Comparison of ENCODE assay signal across 8 cellular contexts in genomic region chr10:110530131-110530831, GRCh38. TPM values are rescaled to one million over a fixed set of nuclear protein-coding genes. Genes with fewer than 3 reads are reported as not detected.
DNase-seq lines count a peak whose midpoint lies in the region; ATAC-seq lines count a peak whose summit lies in the region.

No MANE protein-coding gene starts in this region.

- H3K4me1 ChIP-seq in skeletal muscle satellite cell (ENCODE audit: control insufficient read depth, insufficient read depth, low read length), result peaks cover 56% of the 10 kb centered on the region

- DNase-seq in Right ventricle myocardium inferior (ENCODE audit: missing footprints) (peak; percentile 78), cardiac septum (ENCODE audit: low spot score) (no peak), left cardiac atrium (peak; percentile 76), NCI-H2029 (lab: John Stamatoyannopoulos, UW) (no peak), NOMO-1 treated with DMSO at 0.1 percent for 48 hours (lab: John Stamatoyannopoulos, UW; ENCODE audit: unreplicated experiment) (no peak)
- DNase-seq in activated T-helper 1 cell treated with anti-CD3 and anti-CD28 coated beads, Interleukin-12 subunit alpha, Interleukin-12 subunit beta, Interleukin-2, Interleukin-4 antibody, amounts not matched to agents 30 ng/mL and 10 ng/mL and 1 ng/mL, durations not matched to agents 14 hours and 24 hours and 36 hours (ENCODE audit: low spot score), result no peak

- H3K27ac Mint-ChIP-seq in activated T-helper 1 cell treated with anti-CD3 and anti-CD28 coated beads, Interleukin-12 subunit alpha, Interleukin-12 subunit beta, Interleukin-2, Interleukin-4 antibody, amounts not matched to agents 30 ng/mL and 10 ng/mL and 1 ng/mL, durations not matched to agents 14 hours and 24 hours and 36 hours, result no peak overlapping the region

- intact Hi-C loops in Right ventricle myocardium inferior (cut with DNase I) (loop anchor here (10.0 kb wide), 1 partner anchor 395 kb away; no protein-coding TSS in a partner anchor), cardiac septum (cut with DNase I) (no loop called here), left cardiac atrium (cut with DNase I) (no loop called here)
- intact Hi-C loops in activated T-helper 1 cell treated with anti-CD3 and anti-CD28 coated beads, Interleukin-12 subunit alpha, Interleukin-12 subunit beta, Interleukin-2, Interleukin-4 antibody, amounts not matched to agents 30 ng/mL and 10 ng/mL and 1 ng/mL, durations not matched to agents 14 hours and 24 hours and 36 hours (cut with micrococcal nuclease), result no loop called here

- peak overlapping the region; percentile 74 for H3K4me2 ChIP-seq in skeletal muscle satellite cell (ENCODE audit: low read length)

- peak overlapping the region; percentile 48 for H3K4me3 ChIP-seq in skeletal muscle satellite cell (ENCODE audit: low read length)

- H3K27me3 Mint-ChIP-seq in activated T-helper 1 cell treated with anti-CD3 and anti-CD28 coated beads, Interleukin-12 subunit alpha, Interleukin-12 subunit beta, Interleukin-2, Interleukin-4 antibody, amounts not matched to agents 30 ng/mL and 10 ng/mL and 1 ng/mL, durations not matched to agents 14 hours and 24 hours and 36 hours (ENCODE audit: insufficient read depth), result no peaks in the 10 kb centered on the region

- peak overlapping the region; percentile 20 for H3K4me3 Mint-ChIP-seq in activated T-helper 1 cell treated with anti-CD3 and anti-CD28 coated beads, Interleukin-12 subunit alpha, Interleukin-12 subunit beta, Interleukin-2, Interleukin-4 antibody, amounts not matched to agents 30 ng/mL and 10 ng/mL and 1 ng/mL, durations not matched to agents 14 hours and 24 hours and 36 hours

- no peaks in the 10 kb centered on the region for H3K9me3 ChIP-seq in skeletal muscle satellite cell (replicated peaks; ENCODE audit: low read length)

- ATAC-seq in Right ventricle myocardium inferior (peak; percentile 92), left cardiac atrium (peak; percentile 92), GM19351 (IDR thresholded peaks at IDR 0.05; ENCODE audit: unreplicated experiment) (no peak)

- no peaks in the 10 kb centered on the region for H3K27me3 ChIP-seq in skeletal muscle satellite cell (ENCODE audit: control insufficient read depth, insufficient read depth, low read length)

- H3K36me3 Mint-ChIP-seq in activated T-helper 1 cell treated with anti-CD3 and anti-CD28 coated beads, Interleukin-12 subunit alpha, Interleukin-12 subunit beta, Interleukin-2, Interleukin-4 antibody, amounts not matched to agents 30 ng/mL and 10 ng/mL and 1 ng/mL, durations not matched to agents 14 hours and 24 hours and 36 hours (ENCODE audit: low read depth), result peaks cover 16% of the 10 kb centered on the region

- peaks cover 75% of the 10 kb centered on the region for H3K4me1 Mint-ChIP-seq in activated T-helper 1 cell treated with anti-CD3 and anti-CD28 coated beads, Interleukin-12 subunit alpha, Interleukin-12 subunit beta, Interleukin-2, Interleukin-4 antibody, amounts not matched to agents 30 ng/mL and 10 ng/mL and 1 ng/mL, durations not matched to agents 14 hours and 24 hours and 36 hours (ENCODE audit: low read depth)

- H3K9ac ChIP-seq in skeletal muscle satellite cell (ENCODE audit: low read depth, low read length), result peak overlapping the region; percentile 70

- no peaks in the 10 kb centered on the region for H3K9me3 Mint-ChIP-seq in activated T-helper 1 cell treated with anti-CD3 and anti-CD28 coated beads, Interleukin-12 subunit alpha, Interleukin-12 subunit beta, Interleukin-2, Interleukin-4 antibody, amounts not matched to agents 30 ng/mL and 10 ng/mL and 1 ng/mL, durations not matched to agents 14 hours and 24 hours and 36 hours

- H3K36me3 ChIP-seq in skeletal muscle satellite cell (ENCODE audit: insufficient read depth, low read length), result no peaks in the 10 kb centered on the region

RNA-seq across cellular contexts. Expression of gene DUSP5, which starts 32.6 kb away (rescaled TPM):
- total RNA-seq in Right ventricle myocardium inferior (6.2 TPM), cardiac septum (29.4 TPM), left cardiac atrium (10 to 100 TPM in 1 of 2 donors, 1 to 10 TPM in 1; 8.9 to 14.3 TPM)
- 140 and 141 TPM in 2 replicates for total RNA-seq in activated T-helper 1 cell treated with anti-CD3 and anti-CD28 coated beads, Interleukin-12 subunit alpha, Interleukin-12 subunit beta, Interleukin-2, Interleukin-4 antibody, amounts not matched to agents 30 ng/mL and 10 ng/mL and 1 ng/mL, durations not matched to agents 14 hours and 24 hours and 36 hours
- total RNA-seq in skeletal muscle satellite cell (2012; rRNA removed), result 35.2 and 70.1 TPM in 2 replicates

RNA-seq across cellular contexts. Expression of gene SMC3, which starts 37.2 kb away (rescaled TPM):
- total RNA-seq in Right ventricle myocardium inferior (23.3 TPM), cardiac septum (21.3 TPM), left cardiac atrium (10 to 100 TPM; 23.8 to 24.4 TPM)
- 74.5 and 77.9 TPM in 2 replicates for total RNA-seq in activated T-helper 1 cell treated with anti-CD3 and anti-CD28 coated beads, Interleukin-12 subunit alpha, Interleukin-12 subunit beta, Interleukin-2, Interleukin-4 antibody, amounts not matched to agents 30 ng/mL and 10 ng/mL and 1 ng/mL, durations not matched to agents 14 hours and 24 hours and 36 hours
- 13.5 and 16.7 TPM in 2 replicates for total RNA-seq in skeletal muscle satellite cell (2012; rRNA removed)

Comparison
In these comparisons a context has a peak if more than half of its experiments do, and no peak if none do; other contexts are left out.
1. DNase-seq: peak in Right ventricle myocardium inferior (single experiment) and left cardiac atrium (single experiment); none in cardiac septum (single experiment), activated T-helper 1 cell treated with anti-CD3 and anti-CD28 coated beads, Interleukin-12 subunit alpha, Interleukin-12 subunit beta, Interleukin-2, Interleukin-4 antibody, amounts not matched to agents 30 ng/mL and 10 ng/mL and 1 ng/mL, durations not matched to agents 14 hours and 24 hours and 36 hours (single experiment), NCI-H2029 (single experiment) and NOMO-1 treated with DMSO at 0.1 percent for 48 hours (single experiment).